Comparison of ENCODE assay signal across 10 cellular contexts in genomic region chr1:109892476-109893368, GRCh38. TPM values are rescaled to one million over a fixed set of nuclear protein-coding genes. Genes with fewer than 3 reads are reported as not detected.
A peak's percentile ranks its signal among the peaks of the same experiment; 100 is the strongest.
DNase-seq lines count a peak whose midpoint lies in the region; ATAC-seq and TF ChIP-seq lines count a peak whose summit lies in the region.
"Had no signal": no experiment of that assay in that cellular context is flagged by ENCODE, and none has a peak within 500 bp of the region (broad histone marks: within the 10 kb centered on the region; RNA-seq: fewer than 3 reads in every experiment).

No MANE protein-coding gene starts in this region.

- no peaks in the 10 kb centered on the region for H3K79me2 ChIP-seq in hepatocyte

- no peaks in the 10 kb centered on the region for H3K36me3 ChIP-seq in hepatocyte (replicated peaks; ENCODE audit: insufficient read depth, low read depth)
- H3K36me3 ChIP-seq: thoracic aorta had no signal

- no peak overlapping the region for H3K4me2 ChIP-seq in hepatocyte

- H3K27me3 ChIP-seq in hepatocyte: no peaks in the 10 kb centered on the region

- peaks cover 24% of the 10 kb centered on the region for H3K4me1 Mint-ChIP-seq in activated T-helper 17 cell treated with anti-CD3 and anti-CD28 coated beads, Interleukin-2, amount 50 U/mL, for 72 hours
- no peaks in the 10 kb centered on the region for H3K4me1 Mint-ChIP-seq in progenitor cell of endocrine pancreas (ENCODE audit: low read depth)
- H3K4me1 Mint-ChIP-seq: activated naive CD4-positive, alpha-beta T cell treated with anti-CD3 and anti-CD28 coated beads, Interleukin-2, amount 10 ng/mL, durations not matched to agents 7 days and 5 days had no signal

- H3K4me1 ChIP-seq in hepatocyte (ENCODE audit: insufficient read depth): no peaks in the 10 kb centered on the region

- DNase-seq in HPDE6-E6E7 (ENCODE audit: extremely low spot score): peak; percentile 79
- DNase-seq in hepatocyte (ENCODE audit: low spot score): peak; percentile 43
- DNase-seq in progenitor cell of endocrine pancreas (ENCODE audit: low spot score, unreplicated experiment): no peak
- no peak for DNase-seq in activated effector memory CD4-positive, alpha-beta T cell treated with Interleukin-2 at 50 U/mL for 16 hours
- DNase-seq: activated naive CD4-positive, alpha-beta T cell treated with anti-CD3 and anti-CD28 coated beads, Interleukin-2, amount 10 ng/mL, durations not matched to agents 7 days and 5 days; effector CD4-positive, alpha-beta T cell had no signal

- H3K27me3 Mint-ChIP-seq in activated T-helper 17 cell treated with anti-CD3 and anti-CD28 coated beads, Interleukin-2, amount 50 U/mL, for 72 hours: no peaks in the 10 kb centered on the region
- peaks cover 38% of the 10 kb centered on the region for H3K27me3 Mint-ChIP-seq in progenitor cell of endocrine pancreas

- H3K27ac ChIP-seq in hepatocyte (no peak overlapping the region), skin epidermis (peak overlapping the region in 14 of 21 experiments; percentile 4 to 68 (median 40))
- H3K27ac ChIP-seq: thoracic aorta had no signal

- no peak overlapping the region for H2AFZ ChIP-seq in hepatocyte

- H4K20me1 ChIP-seq in hepatocyte (ENCODE audit: insufficient read depth, poor library complexity, severe bottlenecking): no peaks in the 10 kb centered on the region

- H3K9me2 ChIP-seq in hepatocyte (replicated peaks; ENCODE audit: insufficient read depth): no peaks in the 10 kb centered on the region

- no peaks in the 10 kb centered on the region for H3K9me3 ChIP-seq in hepatocyte (ENCODE audit: low read depth)
- H3K9me3 ChIP-seq: thoracic aorta had no signal

- TF ChIP-seq CTCF in hepatocyte (IDR thresholded peaks at IDR 0.05; ENCODE audit: poor library complexity) (no peak), progenitor cell of endocrine pancreas (IDR thresholded peaks at IDR 0.05; ENCODE audit: unreplicated experiment) (no peak)

- no peak overlapping the region for H3K4me3 Mint-ChIP-seq in activated T-helper 17 cell treated with anti-CD3 and anti-CD28 coated beads, Interleukin-2, amount 50 U/mL, for 72 hours
- no peak overlapping the region for H3K4me3 Mint-ChIP-seq in progenitor cell of endocrine pancreas (ENCODE audit: low read depth)
- H3K4me3 Mint-ChIP-seq: activated naive CD4-positive, alpha-beta T cell treated with anti-CD3 and anti-CD28 coated beads, Interleukin-2, amount 10 ng/mL, durations not matched to agents 7 days and 5 days had no signal

- no peak overlapping the region for H3K4me3 ChIP-seq in hepatocyte
- no peak overlapping the region for H3K4me3 ChIP-seq in skin epidermis
- H3K4me3 ChIP-seq: thoracic aorta had no signal

- H3K36me3 Mint-ChIP-seq in activated T-helper 17 cell treated with anti-CD3 and anti-CD28 coated beads, Interleukin-2, amount 50 U/mL, for 72 hours (ENCODE audit: low read depth): no peaks in the 10 kb centered on the region
- H3K36me3 Mint-ChIP-seq in progenitor cell of endocrine pancreas (ENCODE audit: insufficient read depth): no peaks in the 10 kb centered on the region
- H3K36me3 Mint-ChIP-seq: activated naive CD4-positive, alpha-beta T cell treated with anti-CD3 and anti-CD28 coated beads, Interleukin-2, amount 10 ng/mL, durations not matched to agents 7 days and 5 days had no signal

- H3K27ac Mint-ChIP-seq in activated T-helper 17 cell treated with anti-CD3 and anti-CD28 coated beads, Interleukin-2, amount 50 U/mL, for 72 hours: no peak overlapping the region
- H3K27ac Mint-ChIP-seq in progenitor cell of endocrine pancreas: no peak overlapping the region
- H3K27ac Mint-ChIP-seq: activated naive CD4-positive, alpha-beta T cell treated with anti-CD3 and anti-CD28 coated beads, Interleukin-2, amount 10 ng/mL, durations not matched to agents 7 days and 5 days had no signal

- peaks cover 2% of the 10 kb centered on the region for H3K9me3 Mint-ChIP-seq in activated T-helper 17 cell treated with anti-CD3 and anti-CD28 coated beads, Interleukin-2, amount 50 U/mL, for 72 hours
- no peaks in the 10 kb centered on the region for H3K9me3 Mint-ChIP-seq in progenitor cell of endocrine pancreas (ENCODE audit: low read depth)
- H3K9me3 Mint-ChIP-seq: activated naive CD4-positive, alpha-beta T cell treated with anti-CD3 and anti-CD28 coated beads, Interleukin-2, amount 10 ng/mL, durations not matched to agents 7 days and 5 days had no signal

- WGBS in hepatocyte (ENCODE audit: low lambda C conversion rate, missing lambda C conversion rate): 78% methylated on average over 10 of the region's 10 CpGs

- peak; percentile 47 for ATAC-seq in activated T-helper 17 cell treated with anti-CD3 and anti-CD28 coated beads, Interleukin-2, amount 50 U/mL, for 72 hours (replicated peaks)
- no peak for ATAC-seq in HG02981 (IDR thresholded peaks at IDR 0.05; ENCODE audit: unreplicated experiment)

RNA-seq across cellular contexts. Expression of gene CSF1, which starts 17.9 kb away (rescaled TPM):
- total RNA-seq in activated T-helper 17 cell treated with anti-CD3 and anti-CD28 coated beads, Interleukin-2, amount 50 U/mL, for 72 hours: 10 to 100 TPM; 46.8 to 95.4 TPM
- total RNA-seq in hepatocyte: 9.1 and 9.4 TPM in 2 replicates
- 13.5 and 19.1 TPM in 2 replicates for polyA plus RNA-seq in hepatocyte
- total RNA-seq in progenitor cell of endocrine pancreas: 0.89 and 2.9 TPM in 2 replicates

Comparison
In these comparisons a context has a peak if more than half of its experiments do, and no peak if none do; other contexts are left out.
1. DNase-seq: peak in HPDE6-E6E7 (single experiment) and hepatocyte (single experiment); none in progenitor cell of endocrine pancreas (single experiment) and activated effector memory CD4-positive, alpha-beta T cell treated with Interleukin-2 at 50 U/mL for 16 hours (single experiment).